Comparison of ENCODE assay signal across 31 cellular contexts in the genomic region with DNA sequence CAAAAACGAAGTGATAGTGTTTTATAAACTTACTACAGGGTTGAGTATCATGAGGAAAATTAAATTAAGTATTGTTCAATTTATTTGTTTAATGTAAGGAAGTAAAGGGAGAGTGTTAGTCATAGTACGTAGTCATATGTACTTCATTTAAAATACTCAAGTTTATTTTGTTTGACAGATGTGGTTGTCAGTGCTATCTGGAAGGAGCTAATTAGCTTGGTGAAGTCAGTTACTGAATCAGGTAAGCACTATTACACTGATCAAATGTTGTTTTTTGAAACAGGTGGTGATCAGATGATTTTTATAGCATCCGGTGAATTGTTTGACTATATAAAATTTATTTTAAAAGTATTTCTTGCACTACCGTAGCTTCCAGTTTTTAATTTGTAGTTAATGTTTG.
"Had no signal": no experiment of that assay in that cellular context is flagged by ENCODE, and none has a peak within 500 bp of the region (broad histone marks: within the 10 kb centered on the region; RNA-seq: fewer than 3 reads in every experiment).

No MANE protein-coding gene starts in this region.

- DNase-seq: activated CD4-positive, alpha-beta memory T cell treated with anti-CD3 and anti-CD28 coated beads, Interleukin-2, amount 10 ng/mL, durations not matched to agents 7 days and 5 days; activated CD4-positive, alpha-beta T cell treated with anti-CD3 and anti-CD28 coated beads for 1 hour; activated CD4-positive, alpha-beta T cell treated with anti-CD3 and anti-CD28 coated beads for 48 hours; activated CD4-positive, CD25-positive, alpha-beta regulatory T cell; activated CD8-positive, alpha-beta memory T cell treated with anti-CD3 and anti-CD28 coated beads for 24 hours; activated CD8-positive, alpha-beta memory T cell treated with anti-CD3 and anti-CD28 coated beads, Interleukin-2, amount 10 ng/mL, durations not matched to agents 7 days and 5 days; activated gamma-delta T cell treated with Interleukin-2 at 50 U/mL for 16 hours; activated naive CD4-positive, alpha-beta T cell treated with anti-CD3 and anti-CD28 coated beads for 36 hours; activated T-cell treated with anti-CD3 and anti-CD28 coated beads, Interleukin-2, amount 50 U/mL, for 24 hours; adrenal gland; body of pancreas; NCI-H1105; NCI-H1417 treated with DMSO at 0.1 percent for 48 hours; NCI-H187 treated with DMSO at 0.1 percent for 48 hours; NCI-H2081; NCI-H345; NCI-H524 treated with DMSO at 0.1 percent for 48 hours; NK-92 treated with Interleukin-12 subunit alpha and Interleukin-12 subunit beta, amount 100 ng/mL, for 24 hours; PC-9; SW 1271; T-helper 1 cell; T-helper 2 cell; T-helper 9 cell had no signal

- H3K4me3 Mint-ChIP-seq: activated CD4-positive, alpha-beta memory T cell treated with anti-CD3 and anti-CD28 coated beads, Interleukin-2, amount 10 ng/mL, durations not matched to agents 7 days and 5 days; activated CD8-positive, alpha-beta memory T cell treated with anti-CD3 and anti-CD28 coated beads, Interleukin-2, amount 10 ng/mL, durations not matched to agents 7 days and 5 days; activated naive CD4-positive, alpha-beta T cell treated with anti-CD3 and anti-CD28 coated beads for 36 hours; activated T-cell treated with anti-CD3 and anti-CD28 coated beads, Interleukin-2, amount 50 U/mL, for 24 hours; activated T-helper 1 cell treated with anti-CD3 and anti-CD28 coated beads, Interleukin-12 subunit alpha, Interleukin-12 subunit beta, Interleukin-2, Interleukin-4 antibody, amounts not matched to agents 30 ng/mL and 10 ng/mL and 1 ng/mL, durations not matched to agents 14 hours and 24 hours and 36 hours had no signal

- H3K9me3 ChIP-seq: adrenal gland, body of pancreas, breast epithelium had no signal

- H3K27ac Mint-ChIP-seq: activated naive CD4-positive, alpha-beta T cell treated with anti-CD3 and anti-CD28 coated beads for 36 hours had no signal

- H3K27ac ChIP-seq: adrenal gland, body of pancreas, breast epithelium, PC-9, RWPE1, VCaP had no signal

- FAIRE-seq: astrocyte, K562, RCC 7860 had no signal

- H2AFZ ChIP-seq: PC-9 had no signal

- H3K4me2 ChIP-seq: PC-9 had no signal

- H3K9me3 Mint-ChIP-seq: activated CD4-positive, alpha-beta memory T cell treated with anti-CD3 and anti-CD28 coated beads, Interleukin-2, amount 10 ng/mL, durations not matched to agents 7 days and 5 days; activated naive CD4-positive, alpha-beta T cell treated with anti-CD3 and anti-CD28 coated beads for 36 hours; activated naive CD4-positive, alpha-beta T cell treated with anti-CD3 and anti-CD28 coated beads, Interleukin-2, amount 50 U/mL, for 72 hours; activated T-cell treated with anti-CD3 and anti-CD28 coated beads, Interleukin-2, amount 50 U/mL, for 24 hours; activated T-helper 1 cell treated with anti-CD3 and anti-CD28 coated beads, Interleukin-12 subunit alpha, Interleukin-12 subunit beta, Interleukin-2, Interleukin-4 antibody, amounts not matched to agents 30 ng/mL and 10 ng/mL and 1 ng/mL, durations not matched to agents 14 hours and 24 hours and 36 hours had no signal

- H3K27me3 ChIP-seq: adrenal gland, body of pancreas, breast epithelium had no signal

- H3K4me1 ChIP-seq: adrenal gland, body of pancreas, breast epithelium had no signal

- H3K4me3 ChIP-seq: adrenal gland, body of pancreas, breast epithelium, K562, PC-9 had no signal

- H3K27me3 Mint-ChIP-seq: activated CD4-positive, alpha-beta memory T cell treated with anti-CD3 and anti-CD28 coated beads, Interleukin-2, amount 10 ng/mL, durations not matched to agents 7 days and 5 days; activated CD8-positive, alpha-beta memory T cell treated with anti-CD3 and anti-CD28 coated beads, Interleukin-2, amount 10 ng/mL, durations not matched to agents 7 days and 5 days; activated T-cell treated with anti-CD3 and anti-CD28 coated beads, Interleukin-2, amount 50 U/mL, for 24 hours had no signal
